In genomic region chr7:152850420-152850819, GRCh38 we compare ENCODE assay signal across 27 cellular contexts.
"Had no signal": no experiment of that assay in that cellular context is flagged by ENCODE, and none has a peak within 500 bp of the region (broad histone marks: within the 10 kb centered on the region; RNA-seq: fewer than 3 reads in every experiment).

No MANE protein-coding gene starts in this region.

- H3K4me3 Mint-ChIP-seq: activated B cell treated with CpG ODN at 0.5 μM for 24 hours; activated CD8-positive, alpha-beta T cell treated with anti-CD3 and anti-CD28 coated beads for 36 hours; activated T-cell treated with anti-CD3 and anti-CD28 coated beads, Interleukin-2, amount 50 U/mL, for 4 hours; activated T-helper 17 cell treated with anti-CD3 and anti-CD28 coated beads, Interleukin-2, amount 50 U/mL, for 72 hours; immature natural killer cell; natural killer cell treated with Interleukin-12 subunit alpha and Interleukin-12 subunit beta and Interleukin-15 and Interleukin-18, amount 100 ng/mL, for 72 hours; stimulated activated effector memory CD8-positive, alpha-beta T cell treated with anti-CD3 and anti-CD28 coated beads, Interleukin-12 subunit alpha, Interleukin-12 subunit beta, amount 100 ng/mL, for 72 hours; stimulated activated naive CD8-positive, alpha-beta T cell treated with anti-CD3 and anti-CD28 coated beads, Interleukin-15, Interleukin-2, amounts not matched to agents 100 ng/mL and 50 ng/mL, for 24 hours had no signal

- DNase-seq: activated B cell treated with CpG ODN at 0.5 μM for 24 hours; activated CD4-positive, alpha-beta T cell treated with anti-CD3 and anti-CD28 coated beads, Interleukin-2, amount 50 U/mL, for 1 hour; activated CD8-positive, alpha-beta T cell treated with anti-CD3 and anti-CD28 coated beads for 36 hours; activated gamma-delta T cell treated with Interleukin-2 at 50 U/mL for 16 hours; activated naive CD4-positive, alpha-beta T cell treated with anti-CD3 and anti-CD28 coated beads, Interleukin-2, amount 50 U/mL, for 16 hours; activated T-cell treated with anti-CD3 and anti-CD28 coated beads, Interleukin-2, amount 50 U/mL, for 4 hours; amniotic stem cell; esophagus squamous epithelium; immature natural killer cell; kidney glomerular epithelial cell; left lung; lower lobe of right lung; mesendoderm; mucosa of descending colon; retina; stimulated activated CD4-positive, alpha-beta T cell treated with anti-CD3 and anti-CD28 coated beads, Interleukin-4, amount 100 ng/mL, for 24 hours; T-helper 2 cell; tibial artery; upper lobe of right lung had no signal

- H3K27me3 Mint-ChIP-seq: activated B cell treated with CpG ODN at 0.5 μM for 24 hours; activated CD8-positive, alpha-beta T cell treated with anti-CD3 and anti-CD28 coated beads for 36 hours; activated T-helper 17 cell treated with anti-CD3 and anti-CD28 coated beads, Interleukin-2, amount 50 U/mL, for 72 hours; natural killer cell treated with Interleukin-12 subunit alpha and Interleukin-12 subunit beta and Interleukin-15 and Interleukin-18, amount 100 ng/mL, for 72 hours; progenitor cell of endocrine pancreas; stimulated activated naive CD8-positive, alpha-beta T cell treated with anti-CD3 and anti-CD28 coated beads, Interleukin-15, Interleukin-2, amounts not matched to agents 100 ng/mL and 50 ng/mL, for 24 hours had no signal

- H3K27ac Mint-ChIP-seq: activated B cell treated with CpG ODN at 0.5 μM for 24 hours; activated CD8-positive, alpha-beta T cell treated with anti-CD3 and anti-CD28 coated beads for 36 hours; activated T-helper 17 cell treated with anti-CD3 and anti-CD28 coated beads, Interleukin-2, amount 50 U/mL, for 72 hours; immature natural killer cell; natural killer cell treated with Interleukin-12 subunit alpha and Interleukin-12 subunit beta and Interleukin-15 and Interleukin-18, amount 100 ng/mL, for 72 hours; progenitor cell of endocrine pancreas; stimulated activated effector memory CD8-positive, alpha-beta T cell treated with anti-CD3 and anti-CD28 coated beads, Interleukin-12 subunit alpha, Interleukin-12 subunit beta, amount 100 ng/mL, for 72 hours; stimulated activated naive CD8-positive, alpha-beta T cell treated with anti-CD3 and anti-CD28 coated beads, Interleukin-15, Interleukin-2, amounts not matched to agents 100 ng/mL and 50 ng/mL, for 24 hours had no signal

- ATAC-seq: activated CD8-positive, alpha-beta T cell treated with anti-CD3 and anti-CD28 coated beads for 36 hours; activated T-cell treated with anti-CD3 and anti-CD28 coated beads, Interleukin-2, amount 50 U/mL, for 4 hours; activated T-helper 17 cell treated with anti-CD3 and anti-CD28 coated beads, Interleukin-2, amount 50 U/mL, for 72 hours; left lung; mucosa of descending colon; sciatic nerve; stimulated activated effector memory CD8-positive, alpha-beta T cell treated with anti-CD3 and anti-CD28 coated beads, Interleukin-12 subunit alpha, Interleukin-12 subunit beta, amount 100 ng/mL, for 72 hours had no signal

- H3K4me3 ChIP-seq: esophagus squamous epithelium, left lung, lower lobe of right lung, mucosa of descending colon, skin epidermis, tibial artery, upper lobe of right lung had no signal

- H3K4me1 Mint-ChIP-seq: activated B cell treated with CpG ODN at 0.5 μM for 24 hours; activated T-helper 17 cell treated with anti-CD3 and anti-CD28 coated beads, Interleukin-2, amount 50 U/mL, for 72 hours; immature natural killer cell; stimulated activated effector memory CD8-positive, alpha-beta T cell treated with anti-CD3 and anti-CD28 coated beads, Interleukin-12 subunit alpha, Interleukin-12 subunit beta, amount 100 ng/mL, for 72 hours had no signal

- H3K27me3 ChIP-seq: esophagus squamous epithelium, left lung, tibial artery, upper lobe of right lung had no signal

- H3K4me1 ChIP-seq: esophagus squamous epithelium, left lung, lower lobe of right lung, tibial artery, upper lobe of right lung had no signal

- H3K36me3 Mint-ChIP-seq: natural killer cell treated with Interleukin-12 subunit alpha and Interleukin-12 subunit beta and Interleukin-15 and Interleukin-18, amount 100 ng/mL, for 72 hours had no signal

- H3K9me3 Mint-ChIP-seq: activated B cell treated with CpG ODN at 0.5 μM for 24 hours; activated CD8-positive, alpha-beta T cell treated with anti-CD3 and anti-CD28 coated beads for 36 hours; activated T-cell treated with anti-CD3 and anti-CD28 coated beads, Interleukin-2, amount 50 U/mL, for 4 hours; activated T-helper 17 cell treated with anti-CD3 and anti-CD28 coated beads, Interleukin-2, amount 50 U/mL, for 72 hours; immature natural killer cell; natural killer cell treated with Interleukin-12 subunit alpha and Interleukin-12 subunit beta and Interleukin-15 and Interleukin-18, amount 100 ng/mL, for 72 hours; stimulated activated effector memory CD8-positive, alpha-beta T cell treated with anti-CD3 and anti-CD28 coated beads, Interleukin-12 subunit alpha, Interleukin-12 subunit beta, amount 100 ng/mL, for 72 hours; stimulated activated naive CD8-positive, alpha-beta T cell treated with anti-CD3 and anti-CD28 coated beads, Interleukin-15, Interleukin-2, amounts not matched to agents 100 ng/mL and 50 ng/mL, for 24 hours had no signal

- H3K9me3 ChIP-seq: esophagus squamous epithelium, left lung, lower lobe of right lung, mucosa of descending colon, tibial artery, upper lobe of right lung had no signal

- H3K27ac ChIP-seq: epithelial cell of prostate, esophagus squamous epithelium, left lung, lower lobe of right lung, skin epidermis, tibial artery, upper lobe of right lung had no signal
